In genomic region chr3:69890691-69891090, GRCh38 we compare ENCODE assay signal across 19 cellular contexts.
DNase-seq lines count a peak whose midpoint lies in the region; ATAC-seq, FAIRE-seq and TF ChIP-seq lines count a peak whose summit lies in the region.
"Had no signal": no experiment of that assay in that cellular context is flagged by ENCODE, and none has a peak within 500 bp of the region (broad histone marks: within the 10 kb centered on the region; RNA-seq: fewer than 3 reads in every experiment).

No MANE protein-coding gene starts in this region.

- TF ChIP-seq RAD21 in A549 (conservative IDR thresholded peaks at IDR 0.05 in 1 of 2, IDR thresholded peaks at IDR 0.05 in 1 of 2), result no peak

- no peaks in the 10 kb centered on the region for H3K27me3 ChIP-seq in bronchial epithelial cell (ENCODE audit: control insufficient read depth, insufficient read depth, low read length)
- peaks cover 6% of the 10 kb centered on the region; the same call in 1 of the 2 replicates for H3K27me3 ChIP-seq in H7 (ENCODE audit: control insufficient read depth, insufficient read depth, low read length)
- no peaks in the 10 kb centered on the region for H3K27me3 ChIP-seq in CD8-positive, alpha-beta T cell (ENCODE audit: insufficient read depth, low read length)
- H3K27me3 ChIP-seq: BLaER1 treated with 17β-estradiol and CSF1 and Interleukin-3, amounts not matched to agents 10 nM and 100 nM had no signal

- ATAC-seq in A549 (no peak), HG03460 (IDR thresholded peaks at IDR 0.05; ENCODE audit: unreplicated experiment) (no peak)
- ATAC-seq in CD8-positive, alpha-beta T cell, result no peak
- ATAC-seq: K562 had no signal

- H3K36me3 ChIP-seq in bronchial epithelial cell (ENCODE audit: control insufficient read depth, insufficient read depth, low read length) (no peaks in the 10 kb centered on the region), H7 (replicated peaks; ENCODE audit: control insufficient read depth, insufficient read depth, low read length) (no peaks in the 10 kb centered on the region)
- no peaks in the 10 kb centered on the region for H3K36me3 ChIP-seq in CD8-positive, alpha-beta T cell (ENCODE audit: insufficient read depth, low read length)

- peaks cover 44% of the 10 kb centered on the region for H3K4me1 Mint-ChIP-seq in HFFc6 (ENCODE audit: low read depth)
- H3K4me1 Mint-ChIP-seq in CD8-positive, alpha-beta T cell (ENCODE audit: low read depth), result no peaks in the 10 kb centered on the region

- H3K27ac ChIP-seq in A549, result no peak overlapping the region
- no peak overlapping the region for H3K27ac ChIP-seq in CD8-positive, alpha-beta T cell (ENCODE audit: low read depth, low read length)
- H3K27ac ChIP-seq: BLaER1 treated with 17β-estradiol and CSF1 and Interleukin-3, amounts not matched to agents 10 nM and 100 nM; SK-N-MC had no signal

- no peaks in the 10 kb centered on the region for H3K9me3 Mint-ChIP-seq in HFFc6
- no peaks in the 10 kb centered on the region for H3K9me3 Mint-ChIP-seq in CD8-positive, alpha-beta T cell
- H3K9me3 Mint-ChIP-seq: H9 had no signal

- H3K4me3 ChIP-seq in A549 (no peak overlapping the region), bronchial epithelial cell (ENCODE audit: low read depth, low read length) (no peak overlapping the region), H7 (ENCODE audit: insufficient read depth, low read depth, low read length) (no peak overlapping the region)
- no peak overlapping the region for H3K4me3 ChIP-seq in CD8-positive, alpha-beta T cell (ENCODE audit: low read depth, low read length)
- H3K4me3 ChIP-seq: BLaER1 treated with 17β-estradiol and CSF1 and Interleukin-3, amounts not matched to agents 10 nM and 100 nM; K562; SK-N-MC had no signal

- CTCF ChIA-PET in A549 (lab: Yijun Ruan, JAX), result interaction anchor here (1.3 kb wide), 1 partner anchor 38 kb away, joined by 3 read pairs; no protein-coding TSS in a partner anchor
- CTCF ChIA-PET in CD8-positive, alpha-beta T cell (lab: Charles Lee), result no interaction called here

- H3K27ac Mint-ChIP-seq in HFFc6, result peak overlapping the region; percentile 47; the same call in 1 of the 2 replicates
- H3K27ac Mint-ChIP-seq in CD8-positive, alpha-beta T cell, result no peak overlapping the region
- H3K27ac Mint-ChIP-seq: H9 had no signal

- H3K4me2 ChIP-seq in A549, result peak overlapping the region; percentile 45
- H3K4me2 ChIP-seq: BLaER1 treated with 17β-estradiol and CSF1 and Interleukin-3, amounts not matched to agents 10 nM and 100 nM had no signal

- WGBS in A549 (ENCODE audit: missing lambda C conversion rate), result 14% methylated on average over 2 of the region's 2 CpGs

- H3K9me3 ChIP-seq in A549, result no peaks in the 10 kb centered on the region
- H3K9me3 ChIP-seq in CD8-positive, alpha-beta T cell (ENCODE audit: low read length), result no peaks in the 10 kb centered on the region
- H3K9me3 ChIP-seq: BLaER1 treated with 17β-estradiol and CSF1 and Interleukin-3, amounts not matched to agents 10 nM and 100 nM had no signal

- peaks cover 2% of the 10 kb centered on the region; the same call in 1 of the 2 replicates for H3K27me3 Mint-ChIP-seq in HFFc6 (ENCODE audit: insufficient read depth)
- H3K27me3 Mint-ChIP-seq in CD8-positive, alpha-beta T cell (ENCODE audit: low read depth), result no peaks in the 10 kb centered on the region

- H3K4me1 ChIP-seq in A549, result peaks cover 36% of the 10 kb centered on the region
- H3K4me1 ChIP-seq in CD8-positive, alpha-beta T cell (ENCODE audit: insufficient read depth, low read length), result no peaks in the 10 kb centered on the region
- H3K4me1 ChIP-seq: BLaER1 treated with 17β-estradiol and CSF1 and Interleukin-3, amounts not matched to agents 10 nM and 100 nM had no signal

- POLR2A ChIA-PET in A549 (lab: Yijun Ruan, JAX), result no interaction called here
- POLR2A ChIA-PET in CD8-positive, alpha-beta T cell (lab: Charles Lee), result no interaction called here

- TF ChIP-seq EP300 in A549 (IDR thresholded peaks at IDR 0.05), result no peak

- no peak for TF ChIP-seq CTCF in A549 (IDR thresholded peaks at IDR 0.05)
- no peak for TF ChIP-seq CTCF in HFFc6 (IDR thresholded peaks at IDR 0.05)
- no peak for TF ChIP-seq CTCF in bronchial epithelial cell (IDR thresholded peaks at IDR 0.05; ENCODE audit: insufficient read depth, low read length, severe bottlenecking)
- TF ChIP-seq CTCF in CD8-positive, alpha-beta T cell (IDR thresholded peaks at IDR 0.05), result no peak

- DNase-seq in A549 (ENCODE audit: low read depth in 1 of 2, low spot score in 1 of 2) (no peak), HFFc6 (no peak), bronchial epithelial cell (ENCODE audit: low read depth) (peak; percentile 59), renal cortical epithelial cell (ENCODE audit: low read depth) (peak; percentile 51), medulla oblongata (ENCODE audit: extremely low spot score) (no peak), H7 (no peak)
- DNase-seq in CD8-positive, alpha-beta T cell, result no peak
- DNase-seq: H9, MV-4-11, NCI-H1436, NCI-H2029, NCI-H2171, NCI-H446, Right ventricle myocardium superior had no signal

- H3K36me3 Mint-ChIP-seq in HFFc6 (ENCODE audit: low read depth), result no peaks in the 10 kb centered on the region
- H3K36me3 Mint-ChIP-seq in CD8-positive, alpha-beta T cell, result no peaks in the 10 kb centered on the region

- FAIRE-seq in A549 (lab: Jason Lieb, UNC) (no peak), bronchial epithelial cell (lab: Jason Lieb, UNC) (no peak)
- FAIRE-seq: A204.1, K562 had no signal

- intact Hi-C loops in CD8-positive, alpha-beta T cell (cut with DNase I, micrococcal nuclease), result no loop called here

- TF ChIP-seq POLR2A in A549 (IDR thresholded peaks at IDR 0.05; ENCODE audit: low read length), result no peak

- H3K4me3 Mint-ChIP-seq in HFFc6, result no peak overlapping the region
- no peak overlapping the region for H3K4me3 Mint-ChIP-seq in CD8-positive, alpha-beta T cell
- H3K4me3 Mint-ChIP-seq: H9 had no signal

TF ChIP-seq in A549, 52 proteins besides CTCF, POLR2A, EP300 and RAD21:
- TF ChIP-seq MYC (IDR thresholded peaks at IDR 0.05; ENCODE audit: borderline replicate concordance, low read length), result no peak
- TF ChIP-seq RCOR1 (IDR thresholded peaks at IDR 0.05; ENCODE audit: low read depth, low read length), result no peak
- no peak for TF ChIP-seq MAFK (IDR thresholded peaks at IDR 0.05; ENCODE audit: partially characterized antibody)
- no peak for TF ChIP-seq EHF (CRISPR knock-in tag; IDR thresholded peaks at IDR 0.05)
- 0 out of 4 replicates have a peak, but pooled peaks of 1 of the 2 experiments have one; percentile 8 for TF ChIP-seq CEBPB (IDR thresholded peaks at IDR 0.05)

Comparison
In these comparisons a context has a peak if more than half of its experiments do, and no peak if none do; other contexts are left out.
1. DNase-seq: peak in bronchial epithelial cell (single experiment) and renal cortical epithelial cell (single experiment); none in A549 (0 of 2), HFFc6 (single experiment), medulla oblongata (single experiment), H7 (single experiment) and CD8-positive, alpha-beta T cell (0 of 7).